In genomic region chr5:38113456-38113855, GRCh38 we compare ENCODE assay signal across 26 cellular contexts.
"Had no signal": no experiment of that assay in that cellular context is flagged by ENCODE, and none has a peak within 500 bp of the region (broad histone marks: within the 10 kb centered on the region; RNA-seq: fewer than 3 reads in every experiment).

No MANE protein-coding gene starts in this region.

- H3K79me2 ChIP-seq: hepatocyte had no signal

- H3K27me3 ChIP-seq: heart right ventricle, hepatocyte, ovary, right lobe of liver, stomach, tibial artery, uterus had no signal

- H3K36me3 ChIP-seq: heart right ventricle, lower lobe of right lung, ovary, prostate gland, right lobe of liver, stomach, thoracic aorta, tibial artery, uterus had no signal

- H3K27ac ChIP-seq: heart right ventricle, hepatocyte, lower lobe of right lung, ovary, prostate gland, right lobe of liver, skin epidermis, stomach, thoracic aorta, tibial artery, uterus had no signal

- ATAC-seq: left lobe of liver; lower lobe of right lung; natural killer cell; right lobe of liver; stimulated activated naive B cell treated with anti-CD40 and anti-IgM and Interleukin-4, amounts not matched to agents 10 μg/mL and 1 μg/mL and 100 μg/mL, for 72 hours; stimulated activated naive CD8-positive, alpha-beta T cell treated with anti-CD3 and anti-CD28 coated beads, Interleukin-15, Interleukin-2, amounts not matched to agents 100 U/mL and 50 U/mL, for 24 hours had no signal

- H3K4me3 ChIP-seq: heart right ventricle, hepatocyte, lower lobe of right lung, ovary, prostate gland, right lobe of liver, skin epidermis, stomach, thoracic aorta, tibial artery, uterus had no signal

- DNase-seq: heart right ventricle; islet precursor cell; kidney glomerular epithelial cell; left cardiac atrium; lower lobe of right lung; mammary epithelial cell; mesendoderm; naive B cell; natural killer cell; ovary; posterior cingulate gyrus; right lobe of liver; stimulated activated CD4-positive, alpha-beta T cell treated with anti-CD3 and anti-CD28 coated beads, Interleukin-12 subunit alpha, Interleukin-12 subunit beta, amount 100 ng/mL, for 4 hours; stimulated activated CD4-positive, alpha-beta T cell treated with anti-CD3 and anti-CD28 coated beads, Interleukin-15, amount 100 ng/mL, for 24 hours; stimulated activated CD4-positive, alpha-beta T cell treated with anti-CD3 and anti-CD28 coated beads, Interleukin-2, amount 100 ng/mL, for 24 hours; stimulated activated CD4-positive, alpha-beta T cell treated with anti-CD3 and anti-CD28 coated beads, Interleukin-4, amount 100 ng/mL, for 1 hour; stimulated activated naive B cell treated with anti-CD40 and anti-IgM and Interleukin-4, amounts not matched to agents 10 μg/mL and 1 μg/mL and 100 μg/mL, for 72 hours; stimulated activated naive CD8-positive, alpha-beta T cell treated with anti-CD3 and anti-CD28 coated beads, Interleukin-15, Interleukin-2, amounts not matched to agents 100 U/mL and 50 U/mL, for 24 hours; stomach; tibial artery; uterus had no signal

- H3K4me2 ChIP-seq: hepatocyte had no signal

- H2AFZ ChIP-seq: hepatocyte had no signal

- H3K9me3 ChIP-seq: heart right ventricle, lower lobe of right lung, ovary, prostate gland, right lobe of liver, stomach, thoracic aorta, tibial artery, uterus had no signal

- H3K4me1 ChIP-seq: lower lobe of right lung, prostate gland, right lobe of liver, stomach, tibial artery, uterus had no signal
